In genomic region chr21:23936991-23937390, GRCh38 we compare ENCODE assay signal across 18 cellular contexts.
"Had no signal": no experiment of that assay in that cellular context is flagged by ENCODE, and none has a peak within 500 bp of the region (broad histone marks: within the 10 kb centered on the region; RNA-seq: fewer than 3 reads in every experiment).

No MANE protein-coding gene starts in this region.

- H3K4me3 ChIP-seq: K562 had no signal

- H3K27ac ChIP-seq: HL-60, KMS-11, RWPE1 had no signal

- ATAC-seq: K562, Panc1 had no signal

- H3K4me3 Mint-ChIP-seq: IgD-negative memory B cell had no signal

- H3K36me3 Mint-ChIP-seq: IgD-negative memory B cell had no signal

- H3K9ac ChIP-seq: KMS-11, SK-N-SH had no signal

- DNase-seq: NCI-H1092, NCI-H1105 treated with DMSO at 0.1 percent for 48 hours, NCI-H1417 treated with DMSO at 0.1 percent for 48 hours, NCI-H187, NCI-H2029, NCI-H2081 treated with DMSO at 0.1 percent for 48 hours, NCI-H2171, NCI-H226, NCI-H510A, NCI-H774, SHP77 had no signal

- H3K27ac Mint-ChIP-seq: IgD-negative memory B cell had no signal

- H3K4me2 ChIP-seq: KMS-11, SK-N-SH had no signal

- H3K27me3 Mint-ChIP-seq: IgD-negative memory B cell had no signal

- H3K9me3 ChIP-seq: SK-N-SH had no signal

- H3K9me3 Mint-ChIP-seq: IgD-negative memory B cell had no signal
